7 cellular contexts compared by ENCODE assay signal in genomic region chr22:23456666-23457425, GRCh38.
DNase-seq lines count a peak whose midpoint lies in the region; ATAC-seq and TF ChIP-seq lines count a peak whose summit lies in the region.
"Not testable (repeated sequence)": the region's sequence is repeated elsewhere in the genome, so short reads cannot be mapped to it uniquely, and the experiment has no call there.

No MANE protein-coding gene starts in this region.

- H3K4me2 ChIP-seq in OCI-LY1 (ENCODE audit: low read length): peak overlapping the region; percentile 31; the same call in 1 of the 2 replicates

- not testable (repeated sequence) for H3K9ac ChIP-seq in OCI-LY1 (ENCODE audit: low read length); endodermal cell (ENCODE audit: extremely low read depth, low read length, poor library complexity, severe bottlenecking)

- intact Hi-C loops in prostate gland (cut with DNase I): not testable (repeated sequence)

- H4K20me1 ChIP-seq in OCI-LY1 (ENCODE audit: insufficient read depth, low read length): not testable (repeated sequence)

- H3K36me3 Mint-ChIP-seq in activated CD8-positive, alpha-beta T cell treated with anti-CD3 and anti-CD28 coated beads, Interleukin-2, amount 10 ng/mL, durations not matched to agents 7 days and 5 days (ENCODE audit: low read depth); endodermal cell (ENCODE audit: low read depth); mesothelial cell of epicardium: not testable (repeated sequence)

- H3K27ac ChIP-seq in KOPT-K1 (ENCODE audit: low read depth, low read length, poor library complexity, severe bottlenecking): peak overlapping the region; percentile 96
- H3K27ac ChIP-seq in OCI-LY1 (ENCODE audit: low read depth, low read length, poor library complexity, severe bottlenecking): peak overlapping the region; percentile 60
- peak overlapping the region; percentile 24 for H3K27ac ChIP-seq in endodermal cell (ENCODE audit: low read depth, low read length)
- not testable (repeated sequence) for H3K27ac ChIP-seq in prostate gland

- WGBS in endodermal cell (ENCODE audit: insufficient coverage in 1 of 2, insufficient read length in 1 of 2), 2 experiments: 91 to 93% methylated on average over 18 to 28 of the region's 29 CpGs
- WGBS in prostate gland: 53% methylated on average over 29 of the region's 29 CpGs

- H3K79me2 ChIP-seq in OCI-LY1 (ENCODE audit: insufficient read depth, low read length): not testable (repeated sequence)

- CTCF ChIA-PET in activated CD8-positive, alpha-beta T cell treated with anti-CD3 and anti-CD28 coated beads, Interleukin-2, amount 10 ng/mL, durations not matched to agents 7 days and 5 days (lab: Charles Lee): interaction anchor here (1.6 kb wide), 1 partner anchor 40 kb away, joined by 3 read pairs; no protein-coding TSS in a partner anchor

- H3K9me2 ChIP-seq in OCI-LY1 (ENCODE audit: low read depth, low read length): not testable (repeated sequence)

- H2AFZ ChIP-seq in OCI-LY1 (ENCODE audit: low read length): not testable (repeated sequence)

- H3K27me3 ChIP-seq in OCI-LY1 (ENCODE audit: insufficient read depth, low read length); endodermal cell (ENCODE audit: control insufficient read depth, insufficient read depth, low read length, poor library complexity, severe bottlenecking); prostate gland (replicated peaks; ENCODE audit: insufficient read depth): not testable (repeated sequence)

- not testable (repeated sequence) for H3K36me3 ChIP-seq in KOPT-K1 (ENCODE audit: insufficient read depth, low read length); OCI-LY1 (ENCODE audit: insufficient read depth, low read length); endodermal cell (ENCODE audit: control insufficient read depth, insufficient read depth, low read length); prostate gland

- peaks cover 19% of the 10 kb centered on the region for H3K4me1 Mint-ChIP-seq in activated CD8-positive, alpha-beta T cell treated with anti-CD3 and anti-CD28 coated beads, Interleukin-2, amount 10 ng/mL, durations not matched to agents 7 days and 5 days (ENCODE audit: low read depth)
- not testable (repeated sequence) for H3K4me1 Mint-ChIP-seq in endodermal cell
- peaks cover 50% of the 10 kb centered on the region for H3K4me1 Mint-ChIP-seq in mesothelial cell of epicardium

- not testable (repeated sequence) for H3K9me3 Mint-ChIP-seq in activated CD8-positive, alpha-beta T cell treated with anti-CD3 and anti-CD28 coated beads, Interleukin-2, amount 10 ng/mL, durations not matched to agents 7 days and 5 days (ENCODE audit: insufficient read depth); endodermal cell; mesothelial cell of epicardium

- peak overlapping the region; percentile 13 for H3K27ac Mint-ChIP-seq in activated CD8-positive, alpha-beta T cell treated with anti-CD3 and anti-CD28 coated beads, Interleukin-2, amount 10 ng/mL, durations not matched to agents 7 days and 5 days
- not testable (repeated sequence) for H3K27ac Mint-ChIP-seq in endodermal cell
- peak overlapping the region; percentile 83 for H3K27ac Mint-ChIP-seq in mesothelial cell of epicardium

- not testable (repeated sequence) for H3K9me3 ChIP-seq in KOPT-K1 (ENCODE audit: insufficient read depth, low read length, poor library complexity, severe bottlenecking); OCI-LY1 (ENCODE audit: low read length); endodermal cell (ENCODE audit: control insufficient read depth, low read length); prostate gland

- not testable (repeated sequence) for H3K4me3 Mint-ChIP-seq in activated CD8-positive, alpha-beta T cell treated with anti-CD3 and anti-CD28 coated beads, Interleukin-2, amount 10 ng/mL, durations not matched to agents 7 days and 5 days; endodermal cell; mesothelial cell of epicardium

- peak; percentile 84 for DNase-seq in NCI-H2081 treated with DMSO at 0.1 percent for 48 hours (lab: John Stamatoyannopoulos, UW)
- DNase-seq in activated CD8-positive, alpha-beta T cell treated with anti-CD3 and anti-CD28 coated beads, Interleukin-2, amount 10 ng/mL, durations not matched to agents 7 days and 5 days: peak; percentile 48
- DNase-seq in endodermal cell; mesothelial cell of epicardium (ENCODE audit: low spot score in 2 of 2, unreplicated experiment in 2 of 2): not testable (repeated sequence)
- DNase-seq in prostate gland (ENCODE audit: low spot score): peak; percentile 48

- peak; percentile 70 for ATAC-seq in activated CD8-positive, alpha-beta T cell treated with anti-CD3 and anti-CD28 coated beads, Interleukin-2, amount 10 ng/mL, durations not matched to agents 7 days and 5 days

- H3K27me3 Mint-ChIP-seq in activated CD8-positive, alpha-beta T cell treated with anti-CD3 and anti-CD28 coated beads, Interleukin-2, amount 10 ng/mL, durations not matched to agents 7 days and 5 days (ENCODE audit: low read depth): peaks cover 28% of the 10 kb centered on the region
- not testable (repeated sequence) for H3K27me3 Mint-ChIP-seq in endodermal cell (ENCODE audit: insufficient read depth); mesothelial cell of epicardium (ENCODE audit: low read depth)

- not testable (repeated sequence) for TF ChIP-seq POLR2A in prostate gland (IDR thresholded peaks at IDR 0.05)

- H3F3A ChIP-seq in OCI-LY1 (ENCODE audit: insufficient read depth, low read length): not testable (repeated sequence)

- not testable (repeated sequence) for TF ChIP-seq CTCF in OCI-LY1 (IDR thresholded peaks at IDR 0.05; ENCODE audit: low read length); endodermal cell (conservative IDR thresholded peaks at IDR 0.05); mesothelial cell of epicardium (IDR thresholded peaks at IDR 0.05; ENCODE audit: unreplicated experiment); prostate gland (IDR thresholded peaks at IDR 0.05)

- H3K4me3 ChIP-seq in OCI-LY1 (ENCODE audit: low read depth, low read length, poor library complexity, severe bottlenecking); endodermal cell (ENCODE audit: low read length); prostate gland: not testable (repeated sequence)

- POLR2A ChIA-PET in activated CD8-positive, alpha-beta T cell treated with anti-CD3 and anti-CD28 coated beads, Interleukin-2, amount 10 ng/mL, durations not matched to agents 7 days and 5 days (lab: Charles Lee): not testable (repeated sequence)

- H3K4me1 ChIP-seq in OCI-LY1 (ENCODE audit: insufficient read depth, low read length, severe bottlenecking): peaks cover 37% of the 10 kb centered on the region
- H3K4me1 ChIP-seq in endodermal cell (ENCODE audit: control insufficient read depth, insufficient read depth, low read length); prostate gland (replicated peaks): not testable (repeated sequence)
